In the genomic region with DNA sequence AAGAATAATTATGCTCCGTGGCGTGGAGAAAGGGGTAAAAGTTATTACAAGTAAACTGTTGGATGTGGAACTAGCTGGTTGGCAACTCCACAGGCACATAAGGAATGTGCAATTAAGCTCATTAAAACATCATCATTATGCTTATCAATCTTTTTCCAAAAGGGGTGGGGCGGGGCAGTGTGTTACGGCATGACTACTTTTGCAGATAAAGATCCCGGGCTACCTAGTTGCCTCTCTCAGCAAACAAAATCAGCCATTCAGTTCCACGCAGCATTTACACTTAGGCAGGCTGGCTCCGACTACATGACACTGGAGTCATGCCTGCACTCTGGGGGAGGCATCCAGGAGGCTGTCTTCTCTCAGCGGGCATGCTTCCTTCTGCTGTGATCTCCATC, we compare ENCODE assay signal across 18 cellular contexts.
DNase-seq lines count a peak whose midpoint lies in the region; ATAC-seq, FAIRE-seq and TF ChIP-seq lines count a peak whose summit lies in the region.
"Had no signal": no experiment of that assay in that cellular context is flagged by ENCODE, and none has a peak within 500 bp of the region (broad histone marks: within the 10 kb centered on the region; RNA-seq: fewer than 3 reads in every experiment).

No MANE protein-coding gene starts in this region.

- H3K36me3 ChIP-seq in mucosa of descending colon (ENCODE audit: low read depth) (no peaks in the 10 kb centered on the region), small intestine (ENCODE audit: control insufficient read depth in 2 of 2, insufficient read depth in 2 of 2, low read length in 2 of 2) (no peaks in the 10 kb centered on the region)

- H3K27ac ChIP-seq in dorsolateral prefrontal cortex = no peak overlapping the region
- no peak overlapping the region for H3K27ac ChIP-seq in small intestine (ENCODE audit: low read depth in 1 of 2, low read length in 1 of 2)
- H3K27ac ChIP-seq: RWPE1 had no signal

- H3K9me3 ChIP-seq in mucosa of descending colon (no peaks in the 10 kb centered on the region), small intestine (ENCODE audit: control insufficient read depth, low read depth) (no peaks in the 10 kb centered on the region)

- H3K4me3 ChIP-seq in dorsolateral prefrontal cortex (peak overlapping the region in 50 of 59 donors; percentile 1 to 59 (median 34)), mucosa of descending colon (no peak overlapping the region), small intestine (ENCODE audit: low read depth in 1 of 2, low read length in 2 of 2) (no peak overlapping the region)
- H3K4me3 ChIP-seq: GM12878 had no signal

- H3K4me1 ChIP-seq in mucosa of descending colon (ENCODE audit: low read depth) = peaks cover 5% of the 10 kb centered on the region
- H3K4me1 ChIP-seq in small intestine (ENCODE audit: control insufficient read depth in 2 of 2, insufficient read depth in 1 of 2, low read depth in 1 of 2, low read length in 1 of 2) = peaks cover 4 to 6% of the 10 kb centered on the region in 2 donors

- ATAC-seq in mucosa of descending colon (peak; percentile 53), HG02588 (IDR thresholded peaks at IDR 0.05; ENCODE audit: unreplicated experiment) (no peak)
- ATAC-seq: GM12878 had no signal

- no peak for TF ChIP-seq POLR2A in H54 (IDR thresholded peaks at IDR 0.05; ENCODE audit: low read depth, low read length)

- TF ChIP-seq CTCF in dorsolateral prefrontal cortex (IDR thresholded peaks at IDR 0.05 in 54 of 56, conservative IDR thresholded peaks at IDR 0.05 in 2 of 56; ENCODE audit: low read depth in 1 of 56, partially characterized antibody in 56 of 56) (peak in 1 of 56 donors; percentile 2), mucosa of descending colon (IDR thresholded peaks at IDR 0.05) (no peak)

- FAIRE-seq in small intestine (lab: Jason Lieb, UNC) = no peak
- no peak for FAIRE-seq in H54 (lab: Jason Lieb, UNC)
- FAIRE-seq: GM12878, GM18507 had no signal

- WGBS in small intestine, 3 donors = 18 to 69% (median 55%) methylated on average over 8 of the region's 8 CpGs

- DNase-seq in NCI-H748 (lab: John Stamatoyannopoulos, UW; ENCODE audit: unreplicated experiment) (peak; percentile 11), NCI-H748 treated with DMSO at 0.1 percent for 48 hours (lab: John Stamatoyannopoulos, UW) (no peak), dorsolateral prefrontal cortex (no peak), mucosa of descending colon (no peak), small intestine (peak; percentile 90), cerebellar nuclear complex (lab: John Stamatoyannopoulos, UW) (no peak), H54 (ENCODE audit: insufficient read length, low spot score) (no peak)
- DNase-seq: 8988T, COR-L47, H7, MM.1S, NCI-H1417, NCI-H2029 treated with DMSO at 0.1 percent for 48 hours, NCI-H524 had no signal

- intact Hi-C loops in dorsolateral prefrontal cortex (cut with DNase I) = no loop called here
- intact Hi-C loops in mucosa of descending colon (cut with DNase I, micrococcal nuclease) = no loop called here

- H3K27me3 ChIP-seq in dorsolateral prefrontal cortex = no peaks in the 10 kb centered on the region
- no peaks in the 10 kb centered on the region for H3K27me3 ChIP-seq in small intestine (ENCODE audit: control insufficient read depth in 2 of 2, insufficient read depth in 2 of 2, low read length in 2 of 2)

Comparison
In these comparisons a context has a peak if more than half of its experiments do, and no peak if none do; other contexts are left out.
1. DNase-seq: peak in NCI-H748 (single experiment) and small intestine (single experiment); none in NCI-H748 treated with DMSO at 0.1 percent for 48 hours (single experiment), dorsolateral prefrontal cortex (0 of 10), mucosa of descending colon (0 of 3), cerebellar nuclear complex (0 of 2) and H54 (single experiment).
2. H3K4me3 ChIP-seq: peak in dorsolateral prefrontal cortex (50 of 59); none in mucosa of descending colon (single experiment) and small intestine (0 of 2).